8 cellular contexts compared by ENCODE assay signal in the genomic region with DNA sequence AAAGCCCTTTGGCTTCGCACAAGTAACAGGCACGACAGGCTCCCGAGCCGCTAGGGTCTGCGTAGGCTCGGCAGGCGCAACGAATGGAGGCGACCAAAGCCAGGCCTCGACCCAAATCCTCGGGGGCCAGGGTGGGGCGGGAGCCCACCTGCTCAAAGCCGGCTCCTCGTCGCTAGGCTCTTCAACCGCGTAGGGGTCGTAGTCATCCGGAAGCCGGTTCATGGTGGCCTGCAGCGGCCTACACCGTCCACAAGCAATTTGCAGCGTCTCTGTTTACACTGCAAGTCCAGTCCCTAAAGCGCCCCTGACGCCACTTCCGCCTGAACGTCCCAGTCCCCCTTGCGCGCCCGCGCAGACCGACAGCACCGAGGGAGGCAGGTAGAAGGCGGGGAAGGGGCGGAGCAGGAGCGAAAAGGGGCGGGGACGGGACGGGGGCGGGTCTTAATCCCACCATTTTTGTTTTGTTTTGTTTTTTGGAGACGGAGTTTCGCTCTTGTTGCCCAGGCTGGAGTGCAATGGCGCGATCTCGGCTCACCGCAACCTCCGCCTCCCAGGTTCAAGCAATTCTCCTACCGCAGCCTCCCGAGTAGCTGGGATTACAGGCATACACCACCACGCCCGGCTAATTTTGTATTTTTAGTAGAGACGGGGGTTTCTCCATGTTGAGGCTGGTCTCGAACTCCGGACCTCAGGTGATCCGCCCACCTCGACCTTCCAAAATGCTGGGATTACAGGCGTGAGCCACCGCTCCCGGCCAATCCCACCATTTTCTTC. TPM values are rescaled to one million over a fixed set of nuclear protein-coding genes. Genes with fewer than 3 reads are reported as not detected.
DNase-seq lines count a peak whose midpoint lies in the region; ATAC-seq lines count a peak whose summit lies in the region.

A gene with protein sequence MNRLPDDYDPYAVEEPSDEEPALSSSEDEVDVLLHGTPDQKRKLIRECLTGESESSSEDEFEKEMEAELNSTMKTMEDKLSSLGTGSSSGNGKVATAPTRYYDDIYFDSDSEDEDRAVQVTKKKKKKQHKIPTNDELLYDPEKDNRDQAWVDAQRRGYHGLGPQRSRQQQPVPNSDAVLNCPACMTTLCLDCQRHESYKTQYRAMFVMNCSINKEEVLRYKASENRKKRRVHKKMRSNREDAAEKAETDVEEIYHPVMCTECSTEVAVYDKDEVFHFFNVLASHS (minus strand): TSS at position 295 of the 774 bp plus-strand sequence. CDS start 73 bp downstream, at position 222.

- peaks cover 0 to 1% (median 0%) of the 10 kb centered on the region in 7 donors for H3K9me3 Mint-ChIP-seq in CD4-positive, CD25-positive, alpha-beta regulatory T cell
- H3K9me3 Mint-ChIP-seq in activated CD8-positive, alpha-beta memory T cell treated with anti-CD3 and anti-CD28 coated beads, Interleukin-2, amount 10 ng/mL, durations not matched to agents 7 days and 5 days (ENCODE audit: low read depth): no peaks in the 10 kb centered on the region
- H3K9me3 Mint-ChIP-seq in naive B cell: peaks cover 0 to 2% (median 0%) of the 10 kb centered on the region in 7 donors
- no peaks in the 10 kb centered on the region for H3K9me3 Mint-ChIP-seq in stimulated activated naive B cell treated with anti-CD40 and anti-IgM and Interleukin-4, amounts not matched to agents 10 μg/mL and 1 μg/mL and 100 μg/mL, for 72 hours

- ATAC-seq in CD4-positive, CD25-positive, alpha-beta regulatory T cell (ENCODE audit: low read depth in 2 of 2): peak; percentile 99 to 100
- ATAC-seq in GM21381 (IDR thresholded peaks at IDR 0.05; ENCODE audit: unreplicated experiment): peak; percentile 100
- peak; percentile 100 for ATAC-seq in activated CD8-positive, alpha-beta memory T cell treated with anti-CD3 and anti-CD28 coated beads, Interleukin-2, amount 10 ng/mL, durations not matched to agents 7 days and 5 days
- peak; percentile 99 for ATAC-seq in naive B cell (ENCODE audit: low read depth in 2 of 2)
- peak; percentile 100 for ATAC-seq in stimulated activated naive B cell treated with anti-CD40 and anti-IgM and Interleukin-4, amounts not matched to agents 10 μg/mL and 1 μg/mL and 100 μg/mL, for 72 hours (replicated peaks)

- peaks cover 11% of the 10 kb centered on the region for H3K36me3 Mint-ChIP-seq in CD4-positive, CD25-positive, alpha-beta regulatory T cell
- H3K36me3 Mint-ChIP-seq in activated CD8-positive, alpha-beta memory T cell treated with anti-CD3 and anti-CD28 coated beads, Interleukin-2, amount 10 ng/mL, durations not matched to agents 7 days and 5 days: peaks cover 5% of the 10 kb centered on the region
- H3K36me3 Mint-ChIP-seq in naive B cell: no peaks in the 10 kb centered on the region
- H3K36me3 Mint-ChIP-seq in stimulated activated naive B cell treated with anti-CD40 and anti-IgM and Interleukin-4, amounts not matched to agents 10 μg/mL and 1 μg/mL and 100 μg/mL, for 72 hours: peaks cover under 1 to 1% of the 10 kb centered on the region in 2 donors

- peaks cover 30% of the 10 kb centered on the region for H3K4me1 ChIP-seq in CD4-positive, CD25-positive, alpha-beta regulatory T cell (ENCODE audit: control insufficient read depth, insufficient read depth, low read length, poor library complexity, severe bottlenecking)
- H3K4me1 ChIP-seq in HUES6 (ENCODE audit: control insufficient read depth, insufficient read depth, low read length) (peaks cover 4% of the 10 kb centered on the region), esophagus (ENCODE audit: control insufficient read depth in 2 of 2, insufficient read depth in 2 of 2, low read length in 1 of 2) (no peaks in the 10 kb centered on the region)

- WGBS in esophagus, 2 donors: 2% methylated on average over 58 to 59 of the region's 59 CpGs

- H3K9me3 ChIP-seq in CD4-positive, CD25-positive, alpha-beta regulatory T cell (ENCODE audit: control insufficient read depth in 2 of 2, low read length in 2 of 2): no peaks in the 10 kb centered on the region
- H3K9me3 ChIP-seq in HUES6 (ENCODE audit: control insufficient read depth, insufficient read depth, low read depth, low read length): no peaks in the 10 kb centered on the region
- no peaks in the 10 kb centered on the region for H3K9me3 ChIP-seq in esophagus (ENCODE audit: control insufficient read depth in 2 of 2, insufficient read depth in 1 of 2, low read depth in 1 of 2, low read length in 1 of 2)

- DNase-seq in CD4-positive, CD25-positive, alpha-beta regulatory T cell: peak; percentile 93 to 97 (median 95)
- DNase-seq in activated CD8-positive, alpha-beta memory T cell treated with anti-CD3 and anti-CD28 coated beads, Interleukin-2, amount 10 ng/mL, durations not matched to agents 7 days and 5 days: peak; percentile 98
- DNase-seq in naive B cell: peak; percentile 93
- peak; percentile 94 for DNase-seq in stimulated activated naive B cell treated with anti-CD40 and anti-IgM and Interleukin-4, amounts not matched to agents 10 μg/mL and 1 μg/mL and 100 μg/mL, for 72 hours
- DNase-seq in C1 segment of cervical spinal cord (lab: John Stamatoyannopoulos, UW): no peak

- H3K4me3 ChIP-seq in CD4-positive, CD25-positive, alpha-beta regulatory T cell (ENCODE audit: low read depth, low read length): peak within 1 kb of the TSS; percentile 99
- H3K4me3 ChIP-seq in HUES6 (ENCODE audit: low read depth, low read length) (peak within 1 kb of the TSS; percentile 82), esophagus (ENCODE audit: low read depth in 1 of 2, low read length in 2 of 2) (peak within 1 kb of the TSS; percentile 94 to 95)

- peak within 1 kb of the TSS; percentile 99 to 100 (median 100) for H3K27ac Mint-ChIP-seq in CD4-positive, CD25-positive, alpha-beta regulatory T cell
- peak within 1 kb of the TSS; percentile 100 for H3K27ac Mint-ChIP-seq in activated CD8-positive, alpha-beta memory T cell treated with anti-CD3 and anti-CD28 coated beads, Interleukin-2, amount 10 ng/mL, durations not matched to agents 7 days and 5 days
- peak within 1 kb of the TSS; percentile 98 to 99 (median 99) for H3K27ac Mint-ChIP-seq in naive B cell
- H3K27ac Mint-ChIP-seq in stimulated activated naive B cell treated with anti-CD40 and anti-IgM and Interleukin-4, amounts not matched to agents 10 μg/mL and 1 μg/mL and 100 μg/mL, for 72 hours: peak within 1 kb of the TSS; percentile 100

- H3K4me1 Mint-ChIP-seq in CD4-positive, CD25-positive, alpha-beta regulatory T cell: peaks cover 10 to 40% (median 24%) of the 10 kb centered on the region in 4 donors
- peaks cover 23% of the 10 kb centered on the region for H3K4me1 Mint-ChIP-seq in activated CD8-positive, alpha-beta memory T cell treated with anti-CD3 and anti-CD28 coated beads, Interleukin-2, amount 10 ng/mL, durations not matched to agents 7 days and 5 days
- peaks cover 7 to 33% (median 18%) of the 10 kb centered on the region in 3 donors for H3K4me1 Mint-ChIP-seq in naive B cell
- H3K4me1 Mint-ChIP-seq in stimulated activated naive B cell treated with anti-CD40 and anti-IgM and Interleukin-4, amounts not matched to agents 10 μg/mL and 1 μg/mL and 100 μg/mL, for 72 hours: peaks cover 9 to 18% of the 10 kb centered on the region in 2 donors

- H3K27me3 Mint-ChIP-seq in CD4-positive, CD25-positive, alpha-beta regulatory T cell: no peaks in the 10 kb centered on the region
- no peaks in the 10 kb centered on the region for H3K27me3 Mint-ChIP-seq in activated CD8-positive, alpha-beta memory T cell treated with anti-CD3 and anti-CD28 coated beads, Interleukin-2, amount 10 ng/mL, durations not matched to agents 7 days and 5 days
- no peaks in the 10 kb centered on the region for H3K27me3 Mint-ChIP-seq in naive B cell
- H3K27me3 Mint-ChIP-seq in stimulated activated naive B cell treated with anti-CD40 and anti-IgM and Interleukin-4, amounts not matched to agents 10 μg/mL and 1 μg/mL and 100 μg/mL, for 72 hours: no peaks in the 10 kb centered on the region

- CTCF ChIA-PET in activated CD8-positive, alpha-beta memory T cell treated with anti-CD3 and anti-CD28 coated beads, Interleukin-2, amount 10 ng/mL, durations not matched to agents 7 days and 5 days (lab: Charles Lee): no interaction called here

- H3K9ac ChIP-seq in HUES6 (ENCODE audit: low read length): peak within 1 kb of the TSS; percentile 83

- H3K27me3 ChIP-seq in CD4-positive, CD25-positive, alpha-beta regulatory T cell (ENCODE audit: control insufficient read depth, insufficient read depth, low read length): no peaks in the 10 kb centered on the region
- H3K27me3 ChIP-seq in HUES6 (ENCODE audit: control insufficient read depth, insufficient read depth, low read length): no peaks in the 10 kb centered on the region
- no peaks in the 10 kb centered on the region for H3K27me3 ChIP-seq in esophagus (ENCODE audit: control insufficient read depth in 1 of 2, insufficient read depth in 2 of 2, low read length in 2 of 2)

- H3K27ac ChIP-seq in CD4-positive, CD25-positive, alpha-beta regulatory T cell (ENCODE audit: insufficient read depth, low read length, poor library complexity, severe bottlenecking): peak within 1 kb of the TSS; percentile 95
- H3K27ac ChIP-seq in HUES6 (ENCODE audit: low read depth, low read length): peak within 1 kb of the TSS; percentile 70
- H3K27ac ChIP-seq in esophagus (ENCODE audit: low read depth in 2 of 2, low read length in 1 of 2): peak within 1 kb of the TSS; percentile 93 to 99

- H3K4me3 Mint-ChIP-seq in CD4-positive, CD25-positive, alpha-beta regulatory T cell: peak within 1 kb of the TSS; percentile 99 to 100 (median 100)
- H3K4me3 Mint-ChIP-seq in activated CD8-positive, alpha-beta memory T cell treated with anti-CD3 and anti-CD28 coated beads, Interleukin-2, amount 10 ng/mL, durations not matched to agents 7 days and 5 days: peak within 1 kb of the TSS; percentile 99
- H3K4me3 Mint-ChIP-seq in naive B cell: peak within 1 kb of the TSS; percentile 97 to 100 (median 99)
- peak within 1 kb of the TSS; percentile 99 for H3K4me3 Mint-ChIP-seq in stimulated activated naive B cell treated with anti-CD40 and anti-IgM and Interleukin-4, amounts not matched to agents 10 μg/mL and 1 μg/mL and 100 μg/mL, for 72 hours

- H3K36me3 ChIP-seq in CD4-positive, CD25-positive, alpha-beta regulatory T cell (ENCODE audit: control insufficient read depth, insufficient read depth, low read length): peaks cover 11% of the 10 kb centered on the region
- peaks cover 6% of the 10 kb centered on the region for H3K36me3 ChIP-seq in HUES6 (ENCODE audit: control insufficient read depth, insufficient read depth, low read length)
- no peaks in the 10 kb centered on the region for H3K36me3 ChIP-seq in esophagus (ENCODE audit: control insufficient read depth in 2 of 2, insufficient read depth in 2 of 2, low read length in 1 of 2)

RNA-seq across cellular contexts. Expression of the gene that starts here (rescaled TPM):
- total RNA-seq in CD4-positive, CD25-positive, alpha-beta regulatory T cell: 86.0 TPM
- 100 to 1,000 TPM; 122 to 171 (median 141) TPM for polyA plus RNA-seq in CD4-positive, CD25-positive, alpha-beta regulatory T cell
- total RNA-seq in activated CD8-positive, alpha-beta memory T cell treated with anti-CD3 and anti-CD28 coated beads, Interleukin-2, amount 10 ng/mL, durations not matched to agents 7 days and 5 days: 10 to 100 TPM; 25.2 to 29.8 TPM
- polyA plus RNA-seq in esophagus: 10 to 100 TPM; 18.8 to 27.9 TPM
- polyA plus RNA-seq in naive B cell (ENCODE audit: low read depth in 6 of 6): 100 to 1,000 TPM; 133 to 193 (median 139) TPM

Comparison
In these comparisons a context has a peak if more than half of its experiments do, and no peak if none do; other contexts are left out.
1. RNA of the gene that starts here (polyA plus RNA-seq): 122 to 171 TPM in CD4-positive, CD25-positive, alpha-beta regulatory T cell and 133 to 193 TPM in naive B cell; 18.8 to 27.9 TPM in esophagus; every median in the first group is over 4 times any median in the second.
2. DNase-seq: peak in CD4-positive, CD25-positive, alpha-beta regulatory T cell (3 of 3), activated CD8-positive, alpha-beta memory T cell treated with anti-CD3 and anti-CD28 coated beads, Interleukin-2, amount 10 ng/mL, durations not matched to agents 7 days and 5 days (single experiment), naive B cell (single experiment) and stimulated activated naive B cell treated with anti-CD40 and anti-IgM and Interleukin-4, amounts not matched to agents 10 μg/mL and 1 μg/mL and 100 μg/mL, for 72 hours (single experiment); none in C1 segment of cervical spinal cord (0 of 14).
3. Peak in every context shown above with its lines, with median percentiles within 50 percentile points of each other: ATAC-seq, H3K27ac ChIP-seq, H3K4me3 ChIP-seq, H3K27ac Mint-ChIP-seq and H3K4me3 Mint-ChIP-seq.